In the genomic region with DNA sequence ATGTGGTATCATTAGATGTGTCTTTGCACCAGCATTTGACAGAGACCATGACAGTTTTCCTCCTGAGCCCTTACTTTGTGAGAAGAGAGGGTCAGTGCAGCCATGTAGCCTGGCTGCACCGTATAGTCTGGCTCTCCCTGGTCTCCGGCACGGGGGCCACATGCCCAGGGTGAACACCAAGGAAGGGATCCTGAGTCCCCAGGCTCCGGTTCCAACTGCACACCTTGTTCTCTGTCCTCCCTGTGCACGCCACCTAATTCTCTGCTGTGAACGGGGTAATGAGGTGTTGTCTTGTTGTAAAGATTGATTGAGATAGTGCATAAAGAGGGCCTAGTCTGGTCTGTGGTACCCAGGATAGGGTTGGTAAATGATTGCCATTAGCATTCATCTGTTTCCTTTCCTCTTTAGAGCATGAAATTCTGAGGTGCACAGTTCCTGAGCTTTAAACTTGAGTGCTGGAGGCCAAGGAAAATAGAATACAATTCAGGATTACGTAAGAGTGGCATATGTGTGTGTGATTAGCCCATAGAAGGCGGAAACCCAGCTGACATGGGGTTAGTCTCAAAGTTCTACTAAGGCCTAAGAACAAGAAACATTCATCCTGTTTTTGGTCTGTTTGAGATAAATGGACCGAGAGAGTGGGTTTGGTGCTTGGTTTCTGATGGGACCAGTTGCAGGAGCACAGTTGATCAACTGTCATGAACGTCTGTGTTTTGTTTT, we compare ENCODE assay signal across 11 cellular contexts. TPM values are rescaled to one million over a fixed set of nuclear protein-coding genes. Genes with fewer than 3 reads are reported as not detected.
DNase-seq lines count a peak whose midpoint lies in the region; ATAC-seq and TF ChIP-seq lines count a peak whose summit lies in the region.
"Had no signal": no experiment of that assay in that cellular context is flagged by ENCODE, and none has a peak within 500 bp of the region (broad histone marks: within the 10 kb centered on the region; RNA-seq: fewer than 3 reads in every experiment).

No MANE protein-coding gene starts in this region.

- H3K27me3 Mint-ChIP-seq in stimulated activated naive CD8-positive, alpha-beta T cell treated with anti-CD3 and anti-CD28 coated beads, Interleukin-15, Interleukin-2, amounts not matched to agents 100 ng/mL and 50 ng/mL, for 24 hours: no peaks in the 10 kb centered on the region
- H3K27me3 Mint-ChIP-seq in neural progenitor cell (ENCODE audit: insufficient read depth, low read depth): peaks cover 2% of the 10 kb centered on the region

- H3K79me2 ChIP-seq in neural progenitor cell (ENCODE audit: low read depth): peaks cover 97% of the 10 kb centered on the region

- H3K4me3 Mint-ChIP-seq in stimulated activated naive CD8-positive, alpha-beta T cell treated with anti-CD3 and anti-CD28 coated beads, Interleukin-15, Interleukin-2, amounts not matched to agents 100 ng/mL and 50 ng/mL, for 24 hours: peak overlapping the region; percentile 58
- no peak overlapping the region for H3K4me3 Mint-ChIP-seq in neural progenitor cell

- H3K4me2 ChIP-seq in neural progenitor cell: no peak overlapping the region

- H3K36me3 Mint-ChIP-seq in stimulated activated naive CD8-positive, alpha-beta T cell treated with anti-CD3 and anti-CD28 coated beads, Interleukin-15, Interleukin-2, amounts not matched to agents 100 ng/mL and 50 ng/mL, for 24 hours (ENCODE audit: low read depth): peaks cover 48% of the 10 kb centered on the region
- H3K36me3 Mint-ChIP-seq in neural progenitor cell: peaks cover 30% of the 10 kb centered on the region

- peak overlapping the region; percentile 93 for H3K27ac Mint-ChIP-seq in stimulated activated naive CD8-positive, alpha-beta T cell treated with anti-CD3 and anti-CD28 coated beads, Interleukin-15, Interleukin-2, amounts not matched to agents 100 ng/mL and 50 ng/mL, for 24 hours
- H3K27ac Mint-ChIP-seq in neural progenitor cell: no peak overlapping the region

- no peaks in the 10 kb centered on the region for H3K9me3 ChIP-seq in neural progenitor cell (ENCODE audit: low read depth)

- H4K20me1 ChIP-seq in neural progenitor cell (ENCODE audit: low read depth): peaks cover 81% of the 10 kb centered on the region

- H3K4me1 ChIP-seq in neural progenitor cell: peaks cover 40% of the 10 kb centered on the region

- H3F3A ChIP-seq in neural progenitor cell (ENCODE audit: low read depth): no peaks in the 10 kb centered on the region

- no peak overlapping the region for H3K4me3 ChIP-seq in neural progenitor cell

- TF ChIP-seq CTCF in neural progenitor cell (IDR thresholded peaks at IDR 0.05): no peak

- no peak overlapping the region for H3K27ac ChIP-seq in neural progenitor cell

- ATAC-seq in stimulated activated naive CD8-positive, alpha-beta T cell treated with anti-CD3 and anti-CD28 coated beads, Interleukin-15, Interleukin-2, amounts not matched to agents 100 U/mL and 50 U/mL, for 24 hours: no peak
- ATAC-seq in GM18520 (IDR thresholded peaks at IDR 0.05; ENCODE audit: unreplicated experiment): no peak
- ATAC-seq in GM21825 (IDR thresholded peaks at IDR 0.05; ENCODE audit: unreplicated experiment): no peak
- ATAC-seq: left lobe of liver had no signal

- H2AFZ ChIP-seq in neural progenitor cell (replicated peaks): no peak overlapping the region

- H3K4me1 Mint-ChIP-seq in stimulated activated naive CD8-positive, alpha-beta T cell treated with anti-CD3 and anti-CD28 coated beads, Interleukin-15, Interleukin-2, amounts not matched to agents 100 ng/mL and 50 ng/mL, for 24 hours (ENCODE audit: low read depth): peaks cover 100% of the 10 kb centered on the region
- H3K4me1 Mint-ChIP-seq in neural progenitor cell: peaks cover 59% of the 10 kb centered on the region

- H3K9me3 Mint-ChIP-seq in stimulated activated naive CD8-positive, alpha-beta T cell treated with anti-CD3 and anti-CD28 coated beads, Interleukin-15, Interleukin-2, amounts not matched to agents 100 ng/mL and 50 ng/mL, for 24 hours: no peaks in the 10 kb centered on the region
- H3K9me3 Mint-ChIP-seq in neural progenitor cell: peaks cover 2% of the 10 kb centered on the region

- no peak for DNase-seq in stimulated activated naive CD8-positive, alpha-beta T cell treated with anti-CD3 and anti-CD28 coated beads, Interleukin-15, Interleukin-2, amounts not matched to agents 100 U/mL and 50 U/mL, for 24 hours
- peak; percentile 47 for DNase-seq in activated CD8-positive, alpha-beta memory T cell treated with anti-CD3 and anti-CD28 coated beads, Interleukin-2, amount 50 U/mL, for 48 hours
- DNase-seq in iris pigment epithelial cell (ENCODE audit: low read depth) (peak; percentile 72), neural progenitor cell (ENCODE audit: low spot score) (no peak)
- no peak for DNase-seq in stimulated activated CD4-positive, alpha-beta T cell treated with anti-CD3 and anti-CD28 coated beads, Interleukin-1b, Interleukin-23, amount 100 ng/mL, for 48 hours
- DNase-seq: Calu3, NCI-H226 had no signal

- H3K27me3 ChIP-seq in neural progenitor cell: no peaks in the 10 kb centered on the region

- no peaks in the 10 kb centered on the region for H3K36me3 ChIP-seq in neural progenitor cell

- H3K9ac ChIP-seq in neural progenitor cell: no peak overlapping the region

RNA-seq across cellular contexts. Expression of a gene that starts 55.5 kb away (rescaled TPM):
- total RNA-seq in neural progenitor cell (ENCODE audit: low replicate concordance): 26.2 and 32.8 TPM in 2 replicates

Comparison
In these comparisons a context has a peak if more than half of its experiments do, and no peak if none do; other contexts are left out.
1. DNase-seq: peak in activated CD8-positive, alpha-beta memory T cell treated with anti-CD3 and anti-CD28 coated beads, Interleukin-2, amount 50 U/mL, for 48 hours (single experiment) and iris pigment epithelial cell (single experiment); none in stimulated activated naive CD8-positive, alpha-beta T cell treated with anti-CD3 and anti-CD28 coated beads, Interleukin-15, Interleukin-2, amounts not matched to agents 100 U/mL and 50 U/mL, for 24 hours (single experiment), stimulated activated CD4-positive, alpha-beta T cell treated with anti-CD3 and anti-CD28 coated beads, Interleukin-1b, Interleukin-23, amount 100 ng/mL, for 48 hours (single experiment) and neural progenitor cell (single experiment).